In genomic region chr4:70753630-70754029, GRCh38 we compare ENCODE assay signal across 20 cellular contexts.
"Had no signal": no experiment of that assay in that cellular context is flagged by ENCODE, and none has a peak within 500 bp of the region (broad histone marks: within the 10 kb centered on the region; RNA-seq: fewer than 3 reads in every experiment).

No MANE protein-coding gene starts in this region.

- H3K27me3 ChIP-seq: brain microvascular endothelial cell, esophagus squamous epithelium, hepatocyte, pancreas, testis, upper lobe of right lung had no signal

- H3K4me2 ChIP-seq: hepatocyte had no signal

- H3K27ac ChIP-seq: brain microvascular endothelial cell, coronary artery, esophagus squamous epithelium, hepatocyte, pancreas, testis, upper lobe of right lung had no signal

- H3K4me3 ChIP-seq: coronary artery, esophagus squamous epithelium, hepatocyte, pancreas, testis, upper lobe of right lung had no signal

- ATAC-seq: left lobe of liver; naive thymus-derived CD4-positive, alpha-beta T cell; pancreas; upper lobe of right lung had no signal

- H3K4me1 ChIP-seq: testis, upper lobe of right lung had no signal

- H3K9me3 ChIP-seq: esophagus squamous epithelium, pancreas, testis, upper lobe of right lung had no signal

- H3K36me3 ChIP-seq: brain microvascular endothelial cell, esophagus squamous epithelium, pancreas, upper lobe of right lung had no signal

- H2AFZ ChIP-seq: hepatocyte had no signal

- H3K27me3 Mint-ChIP-seq: activated naive CD8-positive, alpha-beta T cell treated with anti-CD3 and anti-CD28 coated beads, Interleukin-2, amount 10 ng/mL, durations not matched to agents 7 days and 5 days; central memory CD8-positive, alpha-beta T cell; stimulated activated naive CD8-positive, alpha-beta T cell treated with anti-CD3 and anti-CD28 coated beads, Interleukin-15, Interleukin-2, amounts not matched to agents 100 ng/mL and 50 ng/mL, for 24 hours had no signal

- H3K9me3 Mint-ChIP-seq: activated naive CD8-positive, alpha-beta T cell treated with anti-CD3 and anti-CD28 coated beads, Interleukin-2, amount 10 ng/mL, durations not matched to agents 7 days and 5 days; central memory CD8-positive, alpha-beta T cell; stimulated activated naive CD8-positive, alpha-beta T cell treated with anti-CD3 and anti-CD28 coated beads, Interleukin-15, Interleukin-2, amounts not matched to agents 100 ng/mL and 50 ng/mL, for 24 hours had no signal

- H3K4me3 Mint-ChIP-seq: activated naive CD8-positive, alpha-beta T cell treated with anti-CD3 and anti-CD28 coated beads, Interleukin-2, amount 10 ng/mL, durations not matched to agents 7 days and 5 days; central memory CD8-positive, alpha-beta T cell; naive thymus-derived CD4-positive, alpha-beta T cell; stimulated activated naive CD8-positive, alpha-beta T cell treated with anti-CD3 and anti-CD28 coated beads, Interleukin-15, Interleukin-2, amounts not matched to agents 100 ng/mL and 50 ng/mL, for 24 hours had no signal

- H3K27ac Mint-ChIP-seq: activated naive CD8-positive, alpha-beta T cell treated with anti-CD3 and anti-CD28 coated beads, Interleukin-2, amount 10 ng/mL, durations not matched to agents 7 days and 5 days; naive thymus-derived CD4-positive, alpha-beta T cell; stimulated activated naive CD8-positive, alpha-beta T cell treated with anti-CD3 and anti-CD28 coated beads, Interleukin-15, Interleukin-2, amounts not matched to agents 100 ng/mL and 50 ng/mL, for 24 hours had no signal

- DNase-seq: activated CD4-positive, alpha-beta T cell treated with anti-CD3 and anti-CD28 coated beads, Interleukin-2, amount 50 U/mL, for 48 hours; activated CD4-positive, CD25-positive, alpha-beta regulatory T cell treated with anti-CD3 and anti-CD28 coated beads, Interleukin-2, amount 50 U/mL, for 72 hours; activated effector memory CD4-positive, alpha-beta T cell treated with Interleukin-2 at 50 U/mL for 16 hours; activated naive CD8-positive, alpha-beta T cell treated with anti-CD3 and anti-CD28 coated beads, Interleukin-2, amount 10 ng/mL, durations not matched to agents 7 days and 5 days; anterior cingulate cortex; brain microvascular endothelial cell; esophagus squamous epithelium; mammary epithelial cell; naive thymus-derived CD4-positive, alpha-beta T cell; pancreas; retina; stimulated activated CD4-positive, alpha-beta T cell treated with anti-CD3 and anti-CD28 coated beads, Interleukin-2, amount 100 ng/mL, for 48 hours; T-helper 9 cell; testis; upper lobe of right lung had no signal
